Comparison of ENCODE assay signal across 9 cellular contexts in the genomic region with DNA sequence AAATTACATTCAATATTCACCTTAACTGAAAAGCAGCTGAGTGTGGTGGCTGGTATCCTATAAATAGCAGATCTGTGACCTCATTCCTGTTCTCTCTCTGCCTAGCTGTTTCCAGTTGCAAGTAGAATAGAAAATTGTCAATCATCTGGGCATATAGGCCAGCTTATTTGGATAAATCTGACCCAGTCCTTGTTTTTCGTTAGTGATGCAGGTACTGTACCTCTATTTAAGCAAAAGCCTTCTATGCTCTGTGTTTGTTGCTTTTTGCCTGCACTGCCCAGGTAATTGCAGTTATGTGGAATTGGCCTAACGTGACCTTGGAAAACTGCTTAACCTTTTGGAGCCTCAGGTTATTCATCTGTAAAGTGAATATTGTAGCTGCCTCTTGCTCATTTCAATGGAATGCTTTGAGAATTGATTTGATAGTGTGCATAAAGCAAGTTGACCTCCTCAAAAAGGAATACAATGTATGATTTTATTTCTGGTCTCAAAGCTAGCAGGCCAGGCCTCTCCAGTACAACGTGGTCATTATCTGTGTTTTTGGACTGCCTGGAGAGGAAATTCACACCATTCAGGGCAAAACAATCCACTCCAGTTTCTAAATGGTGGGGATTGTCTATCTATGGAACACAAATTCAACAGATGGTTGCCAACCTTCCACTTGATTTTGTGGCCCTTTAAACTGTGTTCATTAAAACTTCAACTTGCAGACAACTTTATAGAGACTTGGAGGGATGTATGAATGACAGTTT.
DNase-seq lines count a peak whose midpoint lies in the region; ATAC-seq and TF ChIP-seq lines count a peak whose summit lies in the region.
"Had no signal": no experiment of that assay in that cellular context is flagged by ENCODE, and none has a peak within 500 bp of the region (broad histone marks: within the 10 kb centered on the region; RNA-seq: fewer than 3 reads in every experiment).

No MANE protein-coding gene starts in this region.

- DNase-seq in CD14-positive monocyte (ENCODE audit: low spot score) (no peak), amniotic epithelial cell (ENCODE audit: low read depth) (peak; percentile 45), lung microvascular endothelial cell (ENCODE audit: low read depth in 2 of 2) (peak; percentile 60 to 62), occipital lobe (lab: John Stamatoyannopoulos, UW) (no peak)
- DNase-seq in activated CD8-positive, alpha-beta memory T cell treated with anti-CD3 and anti-CD28 coated beads, Interleukin-2, amount 50 U/mL, for 4 hours, result no peak
- DNase-seq in activated T-cell treated with anti-CD3 and anti-CD28 coated beads, Interleukin-2, amount 50 U/mL, for 4 hours, result no peak
- DNase-seq: esophagus squamous epithelium had no signal

- ATAC-seq in HG03060 (IDR thresholded peaks at IDR 0.05; ENCODE audit: low read depth, unreplicated experiment), result peak; percentile 45
- no peak for ATAC-seq in HG02763 (IDR thresholded peaks at IDR 0.05; ENCODE audit: unreplicated experiment)
- ATAC-seq in activated T-cell treated with anti-CD3 and anti-CD28 coated beads, Interleukin-2, amount 50 U/mL, for 4 hours, result no peak

- no peaks in the 10 kb centered on the region for H3K9me3 Mint-ChIP-seq in CD14-positive monocyte
- H3K9me3 Mint-ChIP-seq in activated T-cell treated with anti-CD3 and anti-CD28 coated beads, Interleukin-2, amount 50 U/mL, for 4 hours, result no peaks in the 10 kb centered on the region

- TF ChIP-seq CTCF in CD14-positive monocyte (IDR thresholded peaks at IDR 0.05), result no peak

- peaks cover 0 to 2% (median 0%) of the 10 kb centered on the region in 3 donors for H3K27me3 Mint-ChIP-seq in CD14-positive monocyte (ENCODE audit: low read depth in 3 of 3)
- H3K27me3 Mint-ChIP-seq in activated T-cell treated with anti-CD3 and anti-CD28 coated beads, Interleukin-2, amount 50 U/mL, for 4 hours (ENCODE audit: low read depth), result peaks cover 6% of the 10 kb centered on the region

- peaks cover 42% of the 10 kb centered on the region for H3K4me1 Mint-ChIP-seq in CD14-positive monocyte
- H3K4me1 Mint-ChIP-seq in activated T-cell treated with anti-CD3 and anti-CD28 coated beads, Interleukin-2, amount 50 U/mL, for 4 hours (ENCODE audit: low read depth), result no peaks in the 10 kb centered on the region

- peak overlapping the region; percentile 20 to 80 (median 69) for H3K27ac Mint-ChIP-seq in CD14-positive monocyte

- no peak overlapping the region for H3K4me3 Mint-ChIP-seq in CD14-positive monocyte
- H3K4me3 Mint-ChIP-seq in activated T-cell treated with anti-CD3 and anti-CD28 coated beads, Interleukin-2, amount 50 U/mL, for 4 hours, result no peak overlapping the region

- H3K36me3 Mint-ChIP-seq in CD14-positive monocyte, result no peaks in the 10 kb centered on the region
- no peaks in the 10 kb centered on the region for H3K36me3 Mint-ChIP-seq in activated T-cell treated with anti-CD3 and anti-CD28 coated beads, Interleukin-2, amount 50 U/mL, for 4 hours (ENCODE audit: insufficient read depth)

- intact Hi-C loops in CD14-positive monocyte (cut with micrococcal nuclease), result loop anchor here in 1 of 2 donors (5.0 kb wide), 1 partner anchor 46 kb away; no protein-coding TSS in a partner anchor

Comparison
In these comparisons a context has a peak if more than half of its experiments do, and no peak if none do; other contexts are left out.
1. DNase-seq: peak in amniotic epithelial cell (single experiment) and lung microvascular endothelial cell (2 of 2); none in CD14-positive monocyte (single experiment), occipital lobe (single experiment), activated CD8-positive, alpha-beta memory T cell treated with anti-CD3 and anti-CD28 coated beads, Interleukin-2, amount 50 U/mL, for 4 hours (single experiment) and activated T-cell treated with anti-CD3 and anti-CD28 coated beads, Interleukin-2, amount 50 U/mL, for 4 hours (single experiment).